1 cellular context compared by ENCODE assay signal in genomic region chr12:119679490-119679889, GRCh38.
TF ChIP-seq lines count a peak whose summit lies in the region.

No MANE protein-coding gene starts in this region.

TF ChIP-seq in K562, 482 proteins besides CTCF, POLR2A, EP300 and RAD21:
- TF ChIP-seq RFX1 (IDR thresholded peaks at IDR 0.05) (no peak), RBFOX2 (IDR thresholded peaks at IDR 0.05; ENCODE audit: low read depth, low read length) (peak; percentile 23; the same call in 1 of the 2 replicates), POLR2B (IDR thresholded peaks at IDR 0.05; ENCODE audit: low read depth, partially characterized antibody) (peak; percentile 34), POLR2G (IDR thresholded peaks at IDR 0.05; ENCODE audit: low read depth, low read length) (0 out of 2 replicates have a peak, but pooled peaks have one; percentile 40)
TF ChIP-seq in K562: peak in this region for 3.
